In the genomic region with DNA sequence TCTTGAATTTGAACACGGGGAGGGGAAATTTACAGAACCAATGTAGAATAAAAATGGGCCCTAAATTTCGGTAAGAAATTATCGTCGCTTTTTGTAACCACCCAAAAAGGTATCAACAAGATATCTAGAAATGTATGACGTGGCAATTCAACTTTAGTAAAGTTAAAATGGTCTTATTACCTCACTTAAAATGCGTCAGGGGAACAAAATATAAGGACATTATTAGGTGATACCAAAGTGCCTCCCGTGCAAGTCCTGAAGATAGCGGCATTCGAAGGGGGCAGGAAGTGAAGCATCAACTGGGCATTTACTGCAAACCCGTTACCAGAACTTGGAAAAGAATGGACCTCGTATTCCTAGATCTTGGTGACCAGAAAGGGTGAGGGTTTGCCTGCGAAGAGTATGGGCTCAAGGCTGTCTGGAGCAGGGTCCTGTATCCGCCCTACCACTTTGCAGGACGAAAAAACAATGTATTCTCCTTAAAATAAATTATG, we compare ENCODE assay signal across 7 cellular contexts. TPM values are rescaled to one million over a fixed set of nuclear protein-coding genes. Genes with fewer than 3 reads are reported as not detected.
A peak's percentile ranks its signal among the peaks of the same experiment; 100 is the strongest.
DNase-seq lines count a peak whose midpoint lies in the region; ATAC-seq and TF ChIP-seq lines count a peak whose summit lies in the region.

No MANE protein-coding gene starts in this region.

- peaks cover 45% of the 10 kb centered on the region for H3K4me1 ChIP-seq in smooth muscle cell (ENCODE audit: low read depth)
- no peaks in the 10 kb centered on the region for H3K4me1 ChIP-seq in mucosa of descending colon (ENCODE audit: low read depth)

- 1% methylated on average over 14 of the region's 14 CpGs for WGBS in smooth muscle cell (ENCODE audit: low lambda C conversion rate)

- H3K4me3 ChIP-seq in HFF-Myc (replicated peaks; ENCODE audit: low read depth, low read length) (peak overlapping the region; percentile 62), smooth muscle cell (peak overlapping the region; percentile 74), mucosa of descending colon (no peak overlapping the region)

- no peak for TF ChIP-seq CTCF in HFF-Myc (IDR thresholded peaks at IDR 0.05; ENCODE audit: low read depth, low read length, missing control alignments)
- TF ChIP-seq CTCF in smooth muscle cell (IDR thresholded peaks at IDR 0.05; ENCODE audit: borderline replicate concordance, insufficient read depth, poor library complexity, severe bottlenecking), result no peak
- no peak for TF ChIP-seq CTCF in mucosa of descending colon (IDR thresholded peaks at IDR 0.05)

- DNase-seq in HFF-Myc (ENCODE audit: extremely low read depth, low read depth), result no peak
- no peak for DNase-seq in T-helper 17 cell
- peak; percentile 12 for DNase-seq in glomerular visceral epithelial cell (ENCODE audit: extremely low spot score)
- no peak for DNase-seq in smooth muscle cell (lab: John Stamatoyannopoulos, UW; ENCODE audit: unreplicated experiment)
- DNase-seq in central memory CD4-positive, alpha-beta T cell, result no peak
- DNase-seq in mucosa of descending colon, result no peak

- H4K20me1 ChIP-seq in smooth muscle cell (ENCODE audit: low read depth), result peaks cover 25% of the 10 kb centered on the region

- H2AFZ ChIP-seq in smooth muscle cell (ENCODE audit: low read depth), result peak overlapping the region; percentile 50

- H3K9me3 ChIP-seq in T-helper 17 cell (ENCODE audit: control insufficient read depth, low read length, poor library complexity, severe bottlenecking) (no peaks in the 10 kb centered on the region), smooth muscle cell (replicated peaks; ENCODE audit: low read depth) (no peaks in the 10 kb centered on the region), mucosa of descending colon (no peaks in the 10 kb centered on the region)

- no peaks in the 10 kb centered on the region for H3K36me3 ChIP-seq in smooth muscle cell (ENCODE audit: low read depth)
- no peaks in the 10 kb centered on the region for H3K36me3 ChIP-seq in mucosa of descending colon (ENCODE audit: low read depth)

- no peaks in the 10 kb centered on the region for H3K27me3 Mint-ChIP-seq in T-helper 17 cell

- H3K27ac Mint-ChIP-seq in T-helper 17 cell, result no peak overlapping the region

- intact Hi-C loops in mucosa of descending colon (cut with DNase I, micrococcal nuclease), result no loop called here

- H3K4me1 Mint-ChIP-seq in T-helper 17 cell, result peaks cover 10% of the 10 kb centered on the region

- H3K9ac ChIP-seq in smooth muscle cell (ENCODE audit: low read depth), result peak overlapping the region; percentile 72

- peaks cover 56% of the 10 kb centered on the region for H3K79me2 ChIP-seq in smooth muscle cell (ENCODE audit: low read depth)

- no peaks in the 10 kb centered on the region for H3K36me3 Mint-ChIP-seq in T-helper 17 cell (ENCODE audit: low read depth)

- H3K4me3 Mint-ChIP-seq in T-helper 17 cell, result peak overlapping the region; percentile 75

- peaks cover 6% of the 10 kb centered on the region for H3F3A ChIP-seq in smooth muscle cell (ENCODE audit: low read depth)

- H3K27ac ChIP-seq in smooth muscle cell (ENCODE audit: low read depth), result peak overlapping the region; percentile 53

- H3K27me3 ChIP-seq in smooth muscle cell (ENCODE audit: low read depth), result no peaks in the 10 kb centered on the region

- ATAC-seq in T-helper 17 cell (no peak), mucosa of descending colon (no peak), GM21360 (IDR thresholded peaks at IDR 0.05; ENCODE audit: unreplicated experiment) (no peak)

- H3K4me2 ChIP-seq in smooth muscle cell, result peak overlapping the region; percentile 89

RNA-seq across cellular contexts. Expression of a gene that starts 1.0 kb away (rescaled TPM):
- total RNA-seq in T-helper 17 cell, result 10 to 100 TPM; 27.0 to 33.3 TPM
- 162 and 233 TPM in 2 replicates for total RNA-seq in smooth muscle cell
- 86.7 and 120 TPM in 2 replicates for polyA plus RNA-seq in smooth muscle cell
- 10 to 100 TPM; 10.9 to 45.2 (median 16.0) TPM for total RNA-seq in mucosa of descending colon
